Comparison of ENCODE assay signal across 8 cellular contexts in genomic region chr2:165086337-165086736, GRCh38.
"Had no signal": no experiment of that assay in that cellular context is flagged by ENCODE, and none has a peak within 500 bp of the region (broad histone marks: within the 10 kb centered on the region; RNA-seq: fewer than 3 reads in every experiment).

No MANE protein-coding gene starts in this region.

- H3K27ac Mint-ChIP-seq: GM23338, H9, IgD-negative memory B cell had no signal

- H3K4me3 Mint-ChIP-seq: GM23338, H9, IgD-negative memory B cell had no signal

- H3K4me2 ChIP-seq: GM23338, KMS-11 had no signal

- H3K9ac ChIP-seq: KMS-11 had no signal

- H3K27me3 Mint-ChIP-seq: IgD-negative memory B cell had no signal

- H2AFZ ChIP-seq: GM23338 had no signal

- H3K27ac ChIP-seq: HL-60, KMS-11 had no signal

- H3K4me3 ChIP-seq: GM23338 had no signal

- ATAC-seq: GM23338, HepG2 had no signal

- H3K4me1 Mint-ChIP-seq: GM23338, H9 had no signal

- DNase-seq: H9, HCEC 1CT, KBM-7 had no signal
